Comparison of ENCODE assay signal across 24 cellular contexts in genomic region chr9:99921875-99922710, GRCh38. TPM values are rescaled to one million over a fixed set of nuclear protein-coding genes. Genes with fewer than 3 reads are reported as not detected.
DNase-seq lines count a peak whose midpoint lies in the region; ATAC-seq and TF ChIP-seq lines count a peak whose summit lies in the region.
"Had no signal": no experiment of that assay in that cellular context is flagged by ENCODE, and none has a peak within 500 bp of the region (broad histone marks: within the 10 kb centered on the region; RNA-seq: fewer than 3 reads in every experiment).

No MANE protein-coding gene starts in this region.

- no peak overlapping the region for H3K4me3 Mint-ChIP-seq in T-cell
- H3K4me3 Mint-ChIP-seq in stimulated activated memory B cell treated with anti-CD40 and anti-IgM and Interleukin-4, amounts not matched to agents 10 μg/mL and 1 μg/mL and 100 μg/mL, for 72 hours: no peak overlapping the region
- H3K4me3 Mint-ChIP-seq: activated naive CD4-positive, alpha-beta T cell treated with anti-CD3 and anti-CD28 coated beads, Interleukin-2, amount 10 ng/mL, durations not matched to agents 7 days and 5 days; activated T-cell treated with anti-CD3 and anti-CD28 coated beads, Interleukin-2, amount 50 U/mL, for 4 hours; nephron; WTC11 had no signal

- no peaks in the 10 kb centered on the region for H3K27me3 Mint-ChIP-seq in T-cell
- H3K27me3 Mint-ChIP-seq in stimulated activated memory B cell treated with anti-CD40 and anti-IgM and Interleukin-4, amounts not matched to agents 10 μg/mL and 1 μg/mL and 100 μg/mL, for 72 hours: no peaks in the 10 kb centered on the region
- H3K27me3 Mint-ChIP-seq: activated naive CD4-positive, alpha-beta T cell treated with anti-CD3 and anti-CD28 coated beads, Interleukin-2, amount 10 ng/mL, durations not matched to agents 7 days and 5 days had no signal

- no peak for DNase-seq in activated naive CD4-positive, alpha-beta T cell treated with anti-CD3 and anti-CD28 coated beads, Interleukin-2, amount 50 U/mL, for 72 hours (ENCODE audit: low spot score in 2 of 2)
- DNase-seq in activated naive CD4-positive, alpha-beta T cell treated with anti-CD3 and anti-CD28 coated beads, Interleukin-2, amount 50 U/mL, for 16 hours: no peak
- DNase-seq in T-cell: no peak
- peak; percentile 24 to 34 for DNase-seq in erythroblast (lab: John Stamatoyannopoulos, UW)
- DNase-seq in stimulated activated CD4-positive, alpha-beta T cell treated with anti-CD3 and anti-CD28 coated beads, Interleukin-15, amount 100 ng/mL, for 24 hours: no peak
- no peak for DNase-seq in HPDE6-E6E7 (ENCODE audit: extremely low spot score)
- DNase-seq: activated naive CD4-positive, alpha-beta T cell treated with anti-CD3 and anti-CD28 coated beads, Interleukin-2, amount 10 ng/mL, durations not matched to agents 7 days and 5 days; activated T-cell treated with anti-CD3 and anti-CD28 coated beads, Interleukin-2, amount 50 U/mL, for 4 hours; foreskin keratinocyte; heart right ventricle; MM.1S; NCI-H1417; NCI-H2081; NCI-H226; pancreas; RPMI8226; spleen; stimulated activated CD4-positive, alpha-beta T cell treated with anti-CD3 and anti-CD28 coated beads, Interleukin-4, amount 100 ng/mL, for 1 hour; stimulated activated naive CD4-positive, alpha-beta T cell had no signal

- H3K27ac Mint-ChIP-seq in activated naive CD4-positive, alpha-beta T cell treated with anti-CD3 and anti-CD28 coated beads, Interleukin-2, amount 50 U/mL, for 72 hours: peak overlapping the region; percentile 30 to 46
- H3K27ac Mint-ChIP-seq in T-cell: peak overlapping the region; percentile 13 to 40
- H3K27ac Mint-ChIP-seq in stimulated activated memory B cell treated with anti-CD40 and anti-IgM and Interleukin-4, amounts not matched to agents 10 μg/mL and 1 μg/mL and 100 μg/mL, for 72 hours: peak overlapping the region; percentile 32
- H3K27ac Mint-ChIP-seq: activated naive CD4-positive, alpha-beta T cell treated with anti-CD3 and anti-CD28 coated beads, Interleukin-2, amount 10 ng/mL, durations not matched to agents 7 days and 5 days; nephron; WTC11 had no signal

- peaks cover 55 to 58% (median 56%) of the 10 kb centered on the region in 3 donors for H3K4me1 Mint-ChIP-seq in T-cell
- peaks cover 6% of the 10 kb centered on the region for H3K4me1 Mint-ChIP-seq in stimulated activated memory B cell treated with anti-CD40 and anti-IgM and Interleukin-4, amounts not matched to agents 10 μg/mL and 1 μg/mL and 100 μg/mL, for 72 hours
- H3K4me1 Mint-ChIP-seq: nephron had no signal

- peaks cover 46 to 59% of the 10 kb centered on the region in 2 donors for H3K36me3 Mint-ChIP-seq in activated naive CD4-positive, alpha-beta T cell treated with anti-CD3 and anti-CD28 coated beads, Interleukin-2, amount 50 U/mL, for 72 hours
- peaks cover 86% of the 10 kb centered on the region for H3K36me3 Mint-ChIP-seq in T-cell
- H3K36me3 Mint-ChIP-seq in stimulated activated memory B cell treated with anti-CD40 and anti-IgM and Interleukin-4, amounts not matched to agents 10 μg/mL and 1 μg/mL and 100 μg/mL, for 72 hours: peaks cover 88% of the 10 kb centered on the region

- TF ChIP-seq POLR2A in erythroblast (IDR thresholded peaks at IDR 0.05; ENCODE audit: low read length): no peak

- no peak for ATAC-seq in activated naive CD4-positive, alpha-beta T cell treated with anti-CD3 and anti-CD28 coated beads, Interleukin-2, amount 50 U/mL, for 72 hours
- ATAC-seq in T-cell (replicated peaks in 1 of 4): peak in 1 of 4 experiments; percentile 30
- no peak for ATAC-seq in stimulated activated memory B cell treated with anti-CD40 and anti-IgM and Interleukin-4, amounts not matched to agents 10 μg/mL and 1 μg/mL and 100 μg/mL, for 72 hours
- no peak for ATAC-seq in GM21367 (IDR thresholded peaks at IDR 0.05; ENCODE audit: unreplicated experiment)
- ATAC-seq: activated T-cell treated with anti-CD3 and anti-CD28 coated beads, Interleukin-2, amount 50 U/mL, for 4 hours; foreskin keratinocyte; left lobe of liver; pancreas; WTC11 had no signal

- H3K9me3 Mint-ChIP-seq in activated naive CD4-positive, alpha-beta T cell treated with anti-CD3 and anti-CD28 coated beads, Interleukin-2, amount 50 U/mL, for 72 hours: peaks cover 0 to 8% of the 10 kb centered on the region in 2 donors
- peaks cover 0 to 15% (median 0%) of the 10 kb centered on the region in 3 donors for H3K9me3 Mint-ChIP-seq in T-cell
- peaks cover 7% of the 10 kb centered on the region for H3K9me3 Mint-ChIP-seq in stimulated activated memory B cell treated with anti-CD40 and anti-IgM and Interleukin-4, amounts not matched to agents 10 μg/mL and 1 μg/mL and 100 μg/mL, for 72 hours

- POLR2A ChIA-PET in T-cell (lab: Charles Lee): interaction anchor here (0.7 to 0.8 kb wide), 2 partner anchors 12 to 946 kb away, joined by 3 read pairs; no protein-coding TSS in a partner anchor

- CTCF ChIA-PET in T-cell (lab: Charles Lee): no interaction called here

RNA-seq across cellular contexts. Expression of gene STX17, which starts 15.6 kb away (rescaled TPM):
- total RNA-seq in activated naive CD4-positive, alpha-beta T cell treated with anti-CD3 and anti-CD28 coated beads, Interleukin-2, amount 50 U/mL, for 72 hours: 10 to 100 TPM; 27.9 to 31.4 TPM
- 10 to 100 TPM; 33.5 to 47.5 (median 35.9) TPM for total RNA-seq in T-cell

Comparison
In these comparisons a context has a peak if more than half of its experiments do, and no peak if none do; other contexts are left out.
1. DNase-seq: peak in erythroblast (2 of 2); none in activated naive CD4-positive, alpha-beta T cell treated with anti-CD3 and anti-CD28 coated beads, Interleukin-2, amount 50 U/mL, for 72 hours (0 of 2), activated naive CD4-positive, alpha-beta T cell treated with anti-CD3 and anti-CD28 coated beads, Interleukin-2, amount 50 U/mL, for 16 hours (single experiment), T-cell (0 of 34), stimulated activated CD4-positive, alpha-beta T cell treated with anti-CD3 and anti-CD28 coated beads, Interleukin-15, amount 100 ng/mL, for 24 hours (single experiment) and HPDE6-E6E7 (single experiment).
2. Peak in every context shown above with its lines, with median percentiles within 50 percentile points of each other: H3K27ac Mint-ChIP-seq.